Comparison of ENCODE assay signal across 8 cellular contexts in the genomic region with DNA sequence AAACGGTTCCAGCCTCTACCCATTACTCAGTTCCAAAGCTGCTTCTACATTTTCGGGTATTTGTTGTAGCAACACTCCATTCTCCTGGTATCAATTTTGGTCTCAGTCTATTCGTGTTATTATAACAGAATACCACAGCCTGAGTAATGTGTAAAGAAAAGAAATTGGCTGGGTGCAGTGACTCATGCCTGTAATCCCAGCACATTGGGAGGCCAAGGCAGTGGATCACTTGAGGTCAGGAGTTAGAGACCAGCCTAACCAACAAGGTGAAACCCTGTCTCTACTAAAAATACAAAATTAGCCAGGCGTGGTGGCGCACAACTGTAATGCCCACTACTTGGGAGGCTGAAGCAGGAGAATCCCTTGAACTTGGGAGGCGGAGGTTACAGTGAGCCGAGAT.
DNase-seq lines count a peak whose midpoint lies in the region; ATAC-seq and TF ChIP-seq lines count a peak whose summit lies in the region.
"Not testable (repeated sequence)": the region's sequence is repeated elsewhere in the genome, so short reads cannot be mapped to it uniquely, and the experiment has no call there.

No MANE protein-coding gene starts in this region.

- H3K9ac ChIP-seq in trophoblast cell (ENCODE audit: low read length): not testable (repeated sequence)

- not testable (repeated sequence) for H3K79me1 ChIP-seq in trophoblast cell (ENCODE audit: low read length)

- H3K4me2 ChIP-seq in trophoblast cell (ENCODE audit: low read length): not testable (repeated sequence)

- not testable (repeated sequence) for H3K27ac Mint-ChIP-seq in activated CD4-positive, alpha-beta T cell treated with anti-CD3 and anti-CD28 coated beads for 36 hours

- not testable (repeated sequence) for H3K4me3 ChIP-seq in astrocyte of the spinal cord (ENCODE audit: low read depth, low read length); esophagus muscularis mucosa; gastroesophageal sphincter; trophoblast cell (ENCODE audit: low read depth, low read length); thoracic aorta

- peak; percentile 27 for ATAC-seq in activated CD4-positive, alpha-beta T cell treated with anti-CD3 and anti-CD28 coated beads for 36 hours
- ATAC-seq in gastroesophageal sphincter: not testable (repeated sequence)
- peak; percentile 90 for ATAC-seq in thoracic aorta (ENCODE audit: insufficient number of reproducible peaks, low FRiP score, low read depth)

- H3K36me3 Mint-ChIP-seq in activated CD4-positive, alpha-beta T cell treated with anti-CD3 and anti-CD28 coated beads for 36 hours (ENCODE audit: low read depth): not testable (repeated sequence)

- not testable (repeated sequence) for H3K14ac ChIP-seq in trophoblast cell (ENCODE audit: low read length)

- not testable (repeated sequence) for H2AK5ac ChIP-seq in trophoblast cell (ENCODE audit: low read length)

- not testable (repeated sequence) for H3K4ac ChIP-seq in trophoblast cell (ENCODE audit: low read depth, low read length)

- H4K8ac ChIP-seq in trophoblast cell (ENCODE audit: low read depth, low read length): not testable (repeated sequence)

- in situ Hi-C loops in astrocyte of the spinal cord (cut with HindIII; ENCODE audit: low sequenced_read_pairs): not testable (repeated sequence)

- not testable (repeated sequence) for TF ChIP-seq EP300 in esophagus muscularis mucosa (IDR thresholded peaks at IDR 0.05); gastroesophageal sphincter (IDR thresholded peaks at IDR 0.05)

- H2BK120ac ChIP-seq in trophoblast cell (ENCODE audit: insufficient read depth, low read length, poor library complexity): not testable (repeated sequence)

- WGBS in esophagus muscularis mucosa: 62% methylated on average over 7 of the region's 7 CpGs
- 21 to 53% methylated on average over 2 of the region's 7 CpGs for WGBS in gastroesophageal sphincter (ENCODE audit: low coverage in 1 of 2), 2 donors
- WGBS in trophoblast cell (ENCODE audit: extremely low coverage, insufficient coverage, insufficient read length): no CpG with 5 or more reads among the region's 7 CpGs

- H4K91ac ChIP-seq in trophoblast cell (ENCODE audit: low read depth, low read length): not testable (repeated sequence)

- not testable (repeated sequence) for H3K23ac ChIP-seq in trophoblast cell (ENCODE audit: low read length)

- not testable (repeated sequence) for H2AFZ ChIP-seq in trophoblast cell (ENCODE audit: insufficient read depth, low read length, poor library complexity)

- POLR2A ChIA-PET in activated CD4-positive, alpha-beta T cell treated with anti-CD3 and anti-CD28 coated beads for 36 hours (lab: Charles Lee): not testable (repeated sequence)

- CTCF ChIA-PET in activated CD4-positive, alpha-beta T cell treated with anti-CD3 and anti-CD28 coated beads for 36 hours (lab: Charles Lee): not testable (repeated sequence)

- not testable (repeated sequence) for H3K4me3 Mint-ChIP-seq in activated CD4-positive, alpha-beta T cell treated with anti-CD3 and anti-CD28 coated beads for 36 hours

- not testable (repeated sequence) for H3K9me3 ChIP-seq in esophagus muscularis mucosa; gastroesophageal sphincter; trophoblast cell (ENCODE audit: insufficient read depth, low read depth, low read length); thoracic aorta

- H3K27ac ChIP-seq in esophagus muscularis mucosa (replicated peaks in 1 of 4) (peak overlapping the region; percentile 45 to 72 (median 57)), gastroesophageal sphincter (peak overlapping the region in 3 of 4 donors; percentile 2 to 66 (median 56)), thoracic aorta (peak overlapping the region; percentile 1 to 61)
- not testable (repeated sequence) for H3K27ac ChIP-seq in trophoblast cell (ENCODE audit: low read depth, low read length)

- DNase-seq in Daoy (ENCODE audit: low read depth): peak; percentile 86
- peak; percentile 79 for DNase-seq in HT1080 (ENCODE audit: low read depth)
- DNase-seq in activated CD4-positive, alpha-beta T cell treated with anti-CD3 and anti-CD28 coated beads for 36 hours: peak; percentile 7
- DNase-seq in astrocyte of the spinal cord (ENCODE audit: low read depth, low spot score): peak; percentile 95
- not testable (repeated sequence) for DNase-seq in esophagus muscularis mucosa (ENCODE audit: extremely low spot score); thoracic aorta (ENCODE audit: low spot score)
- DNase-seq in trophoblast cell: peak; percentile 27 to 58

- H2BK5ac ChIP-seq in trophoblast cell (ENCODE audit: low read depth, low read length, poor library complexity): not testable (repeated sequence)

- not testable (repeated sequence) for H3K18ac ChIP-seq in trophoblast cell (ENCODE audit: low read length)

- H3K4me1 ChIP-seq in esophagus muscularis mucosa: peaks cover 0 to 29% (median 21%) of the 10 kb centered on the region in 4 donors
- H3K4me1 ChIP-seq in gastroesophageal sphincter: peaks cover 0 to 28% (median 0%) of the 10 kb centered on the region in 3 donors
- H3K4me1 ChIP-seq in trophoblast cell (ENCODE audit: control insufficient read depth in 1 of 2, insufficient read depth in 2 of 2, low read length in 2 of 2): not testable (repeated sequence)
- peaks cover 0 to 21% of the 10 kb centered on the region in 2 donors for H3K4me1 ChIP-seq in thoracic aorta (ENCODE audit: control insufficient read depth in 1 of 2, low read depth in 2 of 2)

- H4K12ac ChIP-seq in trophoblast cell (ENCODE audit: low read depth, low read length): not testable (repeated sequence)

- not testable (repeated sequence) for TF ChIP-seq POLR2A in esophagus muscularis mucosa (IDR thresholded peaks at IDR 0.05; ENCODE audit: low read depth); gastroesophageal sphincter (IDR thresholded peaks at IDR 0.05)

- H3K36me3 ChIP-seq in esophagus muscularis mucosa; gastroesophageal sphincter; trophoblast cell (ENCODE audit: control insufficient read depth in 1 of 2, insufficient read depth in 2 of 2, low read length in 2 of 2); thoracic aorta: not testable (repeated sequence)

- H3K79me2 ChIP-seq in trophoblast cell (ENCODE audit: control insufficient read depth, insufficient read depth, low read length, poor library complexity): not testable (repeated sequence)

- H3K9me3 Mint-ChIP-seq in activated CD4-positive, alpha-beta T cell treated with anti-CD3 and anti-CD28 coated beads for 36 hours (ENCODE audit: low read depth): not testable (repeated sequence)

- not testable (repeated sequence) for TF ChIP-seq CTCF in astrocyte of the spinal cord (IDR thresholded peaks at IDR 0.05; ENCODE audit: low read depth, low read length); esophagus muscularis mucosa (IDR thresholded peaks at IDR 0.05); gastroesophageal sphincter (IDR thresholded peaks at IDR 0.05); thoracic aorta (IDR thresholded peaks at IDR 0.05)

- H3K27me3 ChIP-seq in esophagus muscularis mucosa; gastroesophageal sphincter; trophoblast cell (ENCODE audit: insufficient read depth, low read length); thoracic aorta (replicated peaks; ENCODE audit: insufficient read depth): not testable (repeated sequence)

- intact Hi-C loops in activated CD4-positive, alpha-beta T cell treated with anti-CD3 and anti-CD28 coated beads for 36 hours (cut with DNase I, micrococcal nuclease); esophagus muscularis mucosa (cut with DNase I): not testable (repeated sequence)

- H3K4me1 Mint-ChIP-seq in activated CD4-positive, alpha-beta T cell treated with anti-CD3 and anti-CD28 coated beads for 36 hours: not testable (repeated sequence)

- H2BK12ac ChIP-seq in trophoblast cell (ENCODE audit: low read length): not testable (repeated sequence)

- H3K27me3 Mint-ChIP-seq in activated CD4-positive, alpha-beta T cell treated with anti-CD3 and anti-CD28 coated beads for 36 hours: not testable (repeated sequence)
